ENCODE assay signal across 14 cellular contexts in the genomic region with DNA sequence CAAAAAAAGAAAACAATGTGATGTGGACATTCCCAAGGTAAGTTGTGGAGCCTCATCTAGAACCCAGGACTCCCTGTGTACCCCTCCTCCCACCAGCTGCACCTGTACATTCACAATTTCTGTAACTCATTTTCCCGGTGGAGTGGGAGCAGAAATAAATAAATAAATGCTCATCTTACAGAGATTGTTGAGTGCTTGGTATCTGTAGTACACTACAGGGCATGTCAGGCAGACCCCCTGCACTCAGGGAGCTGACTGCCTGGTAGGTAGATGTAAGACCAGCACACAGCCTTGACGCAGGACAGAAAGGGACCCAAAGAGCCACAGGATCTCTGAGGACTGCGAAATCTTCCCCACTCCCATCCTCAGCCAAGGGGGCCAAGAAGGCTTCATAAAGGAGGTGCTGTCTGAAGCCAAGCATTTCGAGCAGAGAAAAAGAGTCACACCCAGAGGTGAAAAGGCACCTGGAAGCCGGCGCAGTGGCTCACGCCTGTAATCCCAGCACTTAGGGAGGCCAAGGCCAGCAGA. TPM values are rescaled to one million over a fixed set of nuclear protein-coding genes. Genes with fewer than 3 reads are reported as not detected.
DNase-seq lines count a peak whose midpoint lies in the region; ATAC-seq and TF ChIP-seq lines count a peak whose summit lies in the region.
"Had no signal": no experiment of that assay in that cellular context is flagged by ENCODE, and none has a peak within 500 bp of the region (broad histone marks: within the 10 kb centered on the region; RNA-seq: fewer than 3 reads in every experiment).

No MANE protein-coding gene starts in this region.

- TF ChIP-seq POLR2A in esophagus muscularis mucosa (IDR thresholded peaks at IDR 0.05; ENCODE audit: low read depth) (no peak), transverse colon (IDR thresholded peaks at IDR 0.05) (no peak)

- H3K9me3 ChIP-seq in SK-N-MC (ENCODE audit: low read depth, low read length) (no peaks in the 10 kb centered on the region), esophagus muscularis mucosa (no peaks in the 10 kb centered on the region), transverse colon (no peaks in the 10 kb centered on the region)
- H3K9me3 ChIP-seq: BE2C had no signal

- TF ChIP-seq CTCF in esophagus muscularis mucosa (IDR thresholded peaks at IDR 0.05) (no peak), transverse colon (IDR thresholded peaks at IDR 0.05) (no peak)

- no peaks in the 10 kb centered on the region for H3K27me3 Mint-ChIP-seq in activated naive CD8-positive, alpha-beta T cell
- no peaks in the 10 kb centered on the region for H3K27me3 Mint-ChIP-seq in activated naive CD8-positive, alpha-beta T cell treated with anti-CD3 and anti-CD28 coated beads, Interleukin-2, amount 50 U/mL, for 24 hours
- H3K27me3 Mint-ChIP-seq: naive thymus-derived CD4-positive, alpha-beta T cell had no signal

- no peak for ATAC-seq in activated naive CD8-positive, alpha-beta T cell treated with anti-CD3 and anti-CD28 coated beads, Interleukin-2, amount 50 U/mL, for 24 hours
- ATAC-seq in HG02763 (IDR thresholded peaks at IDR 0.05; ENCODE audit: unreplicated experiment) (no peak), HG02973 (IDR thresholded peaks at IDR 0.05; ENCODE audit: unreplicated experiment) (no peak), GM19351 (IDR thresholded peaks at IDR 0.05; ENCODE audit: unreplicated experiment) (no peak)

- intact Hi-C loops in esophagus muscularis mucosa (cut with DNase I) = no loop called here
- intact Hi-C loops in transverse colon (cut with DNase I; ENCODE audit: low total_unique reads) = no loop called here

- H3K4me1 Mint-ChIP-seq in activated naive CD8-positive, alpha-beta T cell (ENCODE audit: low read depth) = peaks cover 28% of the 10 kb centered on the region
- H3K4me1 Mint-ChIP-seq in activated naive CD8-positive, alpha-beta T cell treated with anti-CD3 and anti-CD28 coated beads, Interleukin-2, amount 50 U/mL, for 24 hours = peaks cover 28% of the 10 kb centered on the region

- in situ Hi-C loops in transverse colon (cut with MboI; ENCODE audit: low pct_ligation_motif_present in 1 of 4, low pct_unique_long_range_greater_than_20kb in 1 of 4, low sequenced_read_pairs in 3 of 4) = no loop called here

- no peaks in the 10 kb centered on the region for H3K9me3 Mint-ChIP-seq in activated naive CD8-positive, alpha-beta T cell (ENCODE audit: low read depth)
- H3K9me3 Mint-ChIP-seq in activated naive CD8-positive, alpha-beta T cell treated with anti-CD3 and anti-CD28 coated beads, Interleukin-2, amount 50 U/mL, for 24 hours = no peaks in the 10 kb centered on the region
- H3K9me3 Mint-ChIP-seq: activated T-helper 2 cell treated with anti-CD3 and anti-CD28 coated beads, Interferon-gamma antibody, Interleukin-2, Interleukin-4, amounts not matched to agents 10 μg/mL and 5 μg/mL and 100 μg/mL, durations not matched to agents 14 hours and 24 hours and 36 hours had no signal

- H3K27me3 ChIP-seq in esophagus muscularis mucosa = no peaks in the 10 kb centered on the region
- no peaks in the 10 kb centered on the region for H3K27me3 ChIP-seq in transverse colon
- H3K27me3 ChIP-seq: BE2C, brain microvascular endothelial cell had no signal

- no peak overlapping the region for H3K4me3 Mint-ChIP-seq in activated naive CD8-positive, alpha-beta T cell
- no peak overlapping the region for H3K4me3 Mint-ChIP-seq in activated naive CD8-positive, alpha-beta T cell treated with anti-CD3 and anti-CD28 coated beads, Interleukin-2, amount 50 U/mL, for 24 hours

- no peak overlapping the region for H3K9ac ChIP-seq in SK-N-MC (ENCODE audit: insufficient read length)
- H3K9ac ChIP-seq: KMS-11 had no signal

- DNase-seq in activated naive CD8-positive, alpha-beta T cell treated with anti-CD3 and anti-CD28 coated beads, Interleukin-2, amount 50 U/mL, for 24 hours = no peak
- DNase-seq in SK-N-MC (ENCODE audit: low read depth, low spot score) = no peak
- no peak for DNase-seq in esophagus muscularis mucosa (ENCODE audit: extremely low spot score)
- no peak for DNase-seq in transverse colon
- DNase-seq: brain microvascular endothelial cell had no signal

- H3K27ac Mint-ChIP-seq in activated naive CD8-positive, alpha-beta T cell = peak overlapping the region; percentile 58
- H3K27ac Mint-ChIP-seq in activated naive CD8-positive, alpha-beta T cell treated with anti-CD3 and anti-CD28 coated beads, Interleukin-2, amount 50 U/mL, for 24 hours = no peak overlapping the region
- H3K27ac Mint-ChIP-seq: activated T-helper 2 cell treated with anti-CD3 and anti-CD28 coated beads, Interferon-gamma antibody, Interleukin-2, Interleukin-4, amounts not matched to agents 10 μg/mL and 5 μg/mL and 100 μg/mL, durations not matched to agents 14 hours and 24 hours and 36 hours had no signal

- H3K4me3 ChIP-seq in SK-N-MC (no peak overlapping the region), esophagus muscularis mucosa (no peak overlapping the region), transverse colon (no peak overlapping the region)

- H3K27ac ChIP-seq in SK-N-MC (peak overlapping the region; percentile 34; the same call in 1 of the 2 replicates), esophagus muscularis mucosa (replicated peaks in 1 of 4) (peak overlapping the region in 3 of 4 donors; percentile 10 to 58 (median 57)), transverse colon (peak overlapping the region in 3 of 4 donors; percentile 58 to 69 (median 62))
- H3K27ac ChIP-seq: brain microvascular endothelial cell, KMS-11 had no signal

- no peaks in the 10 kb centered on the region for H3K36me3 Mint-ChIP-seq in activated naive CD8-positive, alpha-beta T cell
- peaks cover 43% of the 10 kb centered on the region for H3K36me3 Mint-ChIP-seq in activated naive CD8-positive, alpha-beta T cell treated with anti-CD3 and anti-CD28 coated beads, Interleukin-2, amount 50 U/mL, for 24 hours (ENCODE audit: low read depth)

- 85% methylated on average over 7 of the region's 7 CpGs for WGBS in esophagus muscularis mucosa
- WGBS in transverse colon (ENCODE audit: low coverage in 1 of 2), 2 donors = 87% methylated on average over 7 of the region's 7 CpGs; no CpG with 5 or more reads in 1 of the 2 donors

- H3K36me3 ChIP-seq in SK-N-MC (ENCODE audit: insufficient read depth, low read length) (peaks cover 42% of the 10 kb centered on the region), esophagus muscularis mucosa (peaks cover 46 to 53% (median 53%) of the 10 kb centered on the region in 4 donors), transverse colon (peaks cover 0 to 40% (median 21%) of the 10 kb centered on the region in 4 donors)

- H3K4me1 ChIP-seq in esophagus muscularis mucosa = peaks cover 34 to 52% (median 48%) of the 10 kb centered on the region in 4 donors
- peaks cover 21 to 44% (median 32%) of the 10 kb centered on the region in 4 donors for H3K4me1 ChIP-seq in transverse colon
- H3K4me1 ChIP-seq: BE2C had no signal

- TF ChIP-seq EP300 in esophagus muscularis mucosa (IDR thresholded peaks at IDR 0.05) (no peak), transverse colon (IDR thresholded peaks at IDR 0.05; ENCODE audit: low read depth) (no peak)

RNA-seq across cellular contexts. Expression of a gene that starts 6.5 kb away (rescaled TPM):
- total RNA-seq in esophagus muscularis mucosa = 100 to 1,000 TPM; 158 to 426 (median 207) TPM
- 100 to 1,000 TPM in 3 of 4 donors, 10 to 100 TPM in 1; 93.3 to 520 (median 241) TPM for total RNA-seq in transverse colon

RNA-seq across cellular contexts. Expression of a gene that starts 16.9 kb away (rescaled TPM):
- not detected for total RNA-seq in esophagus muscularis mucosa
- not detected for total RNA-seq in transverse colon
- total RNA-seq: activated T-helper 2 cell treated with anti-CD3 and anti-CD28 coated beads, Interferon-gamma antibody, Interleukin-2, Interleukin-4, amounts not matched to agents 10 μg/mL and 5 μg/mL and 100 μg/mL, durations not matched to agents 14 hours and 24 hours and 36 hours; kidney epithelial cell; naive thymus-derived CD4-positive, alpha-beta T cell had no signal

RNA-seq across cellular contexts. Expression of a gene that starts 39.2 kb away (rescaled TPM):
- total RNA-seq in esophagus muscularis mucosa = under 1 TPM in 1 of 4 donors, not detected in 3; 0.19 TPM
- under 1 TPM in 2 of 4 donors, not detected in 2; 0.55 to 0.79 TPM for total RNA-seq in transverse colon
